8 cellular contexts compared by ENCODE assay signal in the genomic region with DNA sequence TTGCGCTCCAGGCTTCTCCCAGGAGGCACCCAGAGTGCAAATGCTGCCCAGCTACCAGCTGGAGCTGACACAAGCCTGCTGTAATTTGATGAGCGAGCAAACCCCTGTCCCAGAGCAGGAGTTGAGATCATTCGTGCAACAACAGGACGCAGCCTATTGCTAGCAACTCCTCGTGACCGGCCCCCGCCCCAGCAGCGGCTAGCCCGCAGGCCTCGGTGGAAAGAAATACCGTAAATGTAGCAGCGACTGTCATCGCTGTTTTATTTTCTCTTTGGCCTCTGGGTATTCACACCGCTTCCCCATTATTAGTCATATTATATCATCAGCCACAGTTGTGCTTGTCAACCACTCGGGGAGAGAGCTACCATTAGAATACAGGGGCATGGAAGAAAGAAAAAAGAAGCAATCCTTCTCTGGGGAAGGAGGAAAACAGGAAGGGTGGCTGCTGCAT. TPM values are rescaled to one million over a fixed set of nuclear protein-coding genes. Genes with fewer than 3 reads are reported as not detected.
DNase-seq lines count a peak whose midpoint lies in the region; ATAC-seq and TF ChIP-seq lines count a peak whose summit lies in the region.

No MANE protein-coding gene starts in this region.

- ATAC-seq in CD8-positive, alpha-beta T cell = peak; percentile 31
- ATAC-seq in PC-3 (peak; percentile 77), WTC11 (no peak)

- H3K9ac ChIP-seq in PC-3 (ENCODE audit: low read length) = peak overlapping the region; percentile 77
- H3K9ac ChIP-seq in neural cell (ENCODE audit: low read length) = peak overlapping the region; percentile 58
- H3K9ac ChIP-seq in Karpas-422 (ENCODE audit: low read length) = no peak overlapping the region

- H3K36me3 Mint-ChIP-seq in CD8-positive, alpha-beta T cell = no peaks in the 10 kb centered on the region
- no peaks in the 10 kb centered on the region for H3K36me3 Mint-ChIP-seq in WTC11

- no peak overlapping the region for H3K4me3 Mint-ChIP-seq in CD8-positive, alpha-beta T cell
- no peak overlapping the region for H3K4me3 Mint-ChIP-seq in WTC11

- H4K20me1 ChIP-seq in PC-3 (ENCODE audit: low read length) (no peaks in the 10 kb centered on the region), neural cell (ENCODE audit: insufficient read depth) (no peaks in the 10 kb centered on the region), Karpas-422 (ENCODE audit: insufficient read depth, low read depth, low read length) (no peaks in the 10 kb centered on the region)

- CTCF ChIA-PET in CD8-positive, alpha-beta T cell (lab: Charles Lee) = interaction anchor here (1.3 kb wide), 1 partner anchor 34 kb away, joined by 4 read pairs; no protein-coding TSS in a partner anchor
- CTCF ChIA-PET in PC-3 (lab: Charles Lee) = no interaction called here
- CTCF ChIA-PET in WTC11 (lab: Charles Lee) = no interaction called here

- H3K9me3 Mint-ChIP-seq in CD8-positive, alpha-beta T cell = no peaks in the 10 kb centered on the region
- peaks cover 4% of the 10 kb centered on the region for H3K9me3 Mint-ChIP-seq in WTC11

- H3K79me2 ChIP-seq in PC-3 (ENCODE audit: low read length) = no peaks in the 10 kb centered on the region
- H3K79me2 ChIP-seq in neural cell (replicated peaks; ENCODE audit: insufficient read depth, low read length) = no peaks in the 10 kb centered on the region
- H3K79me2 ChIP-seq in Karpas-422 (ENCODE audit: low read length) = no peaks in the 10 kb centered on the region

- H2AFZ ChIP-seq in PC-3 (ENCODE audit: low read length) = peak overlapping the region; percentile 40
- H2AFZ ChIP-seq in neural cell (ENCODE audit: low read depth, low read length) = peak overlapping the region; percentile 41
- no peak overlapping the region for H2AFZ ChIP-seq in Karpas-422 (ENCODE audit: low read length)

- no peaks in the 10 kb centered on the region for H3F3A ChIP-seq in PC-3 (ENCODE audit: low read length, unreplicated experiment)
- peaks cover 5% of the 10 kb centered on the region for H3F3A ChIP-seq in neural cell (ENCODE audit: insufficient read depth, low read length, poor library complexity, severe bottlenecking)

- no peak overlapping the region for H3K4me3 ChIP-seq in CD8-positive, alpha-beta T cell (ENCODE audit: low read depth, low read length)
- H3K4me3 ChIP-seq in PC-3 (ENCODE audit: low read length) = peak overlapping the region; percentile 46
- peak overlapping the region; percentile 50 for H3K4me3 ChIP-seq in neural cell (ENCODE audit: low read length)
- no peak overlapping the region for H3K4me3 ChIP-seq in H7 (ENCODE audit: insufficient read depth, low read depth, low read length)
- no peak overlapping the region for H3K4me3 ChIP-seq in Karpas-422 (ENCODE audit: low read length)

- peak in 5 of 7 experiments; percentile 1 to 51 (median 13) for DNase-seq in CD8-positive, alpha-beta T cell
- DNase-seq in PC-3 = peak; percentile 75
- peak; percentile 9 for DNase-seq in central memory CD4-positive, alpha-beta T cell
- DNase-seq in H7 = no peak
- no peak for DNase-seq in WTC11 (ENCODE audit: low spot score)
- DNase-seq in cortex of kidney (lab: John Stamatoyannopoulos, UW) = no peak
- DNase-seq in Karpas-422 = no peak

- intact Hi-C loops in CD8-positive, alpha-beta T cell (cut with DNase I, micrococcal nuclease) = no loop called here
- intact Hi-C loops in PC-3 (cut with micrococcal nuclease) = no loop called here

- H3K27ac Mint-ChIP-seq in CD8-positive, alpha-beta T cell = peak overlapping the region; percentile 82
- H3K27ac Mint-ChIP-seq in WTC11 = no peak overlapping the region; the same call in 1 of the 2 replicates

- TF ChIP-seq CTCF in CD8-positive, alpha-beta T cell (IDR thresholded peaks at IDR 0.05) = no peak
- no peak for TF ChIP-seq CTCF in PC-3 (conservative IDR thresholded peaks at IDR 0.05; ENCODE audit: low read depth, low read length)
- no peak for TF ChIP-seq CTCF in neural cell (IDR thresholded peaks at IDR 0.05; ENCODE audit: poor library complexity, severe bottlenecking)
- TF ChIP-seq CTCF in WTC11 (IDR thresholded peaks at IDR 0.05) = no peak

- H3K27me3 Mint-ChIP-seq in CD8-positive, alpha-beta T cell (ENCODE audit: low read depth) = peaks cover 4% of the 10 kb centered on the region
- peaks cover 3% of the 10 kb centered on the region; the same call in 1 of the 2 replicates for H3K27me3 Mint-ChIP-seq in WTC11 (ENCODE audit: low read depth)

- no peak for TF ChIP-seq RAD21 in neural cell (conservative IDR thresholded peaks at IDR 0.05)

- no peaks in the 10 kb centered on the region for H3K9me3 ChIP-seq in CD8-positive, alpha-beta T cell (ENCODE audit: low read length)
- H3K9me3 ChIP-seq in PC-3 (ENCODE audit: low read length) = no peaks in the 10 kb centered on the region
- no peaks in the 10 kb centered on the region for H3K9me3 ChIP-seq in neural cell (ENCODE audit: low read length)
- no peaks in the 10 kb centered on the region for H3K9me3 ChIP-seq in Karpas-422 (ENCODE audit: low read length)

- POLR2A ChIA-PET in CD8-positive, alpha-beta T cell (lab: Charles Lee) = no interaction called here
- POLR2A ChIA-PET in PC-3 (lab: Charles Lee; ENCODE audit: unreplicated experiment) (interaction anchor here (0.6 kb wide), 1 partner anchor 361 kb away, joined by 4 read pairs; no protein-coding TSS in a partner anchor), WTC11 (lab: Charles Lee) (no interaction called here)

- no peak overlapping the region for H3K27ac ChIP-seq in CD8-positive, alpha-beta T cell (ENCODE audit: low read depth, low read length)
- peak overlapping the region; percentile 91 for H3K27ac ChIP-seq in PC-3 (ENCODE audit: low read length)
- peak overlapping the region; percentile 87 for H3K27ac ChIP-seq in neural cell (ENCODE audit: low read length)
- H3K27ac ChIP-seq in Karpas-422 (ENCODE audit: low read length) = no peak overlapping the region

- peak overlapping the region; percentile 83 for H3K4me2 ChIP-seq in PC-3 (ENCODE audit: low read length)
- H3K4me2 ChIP-seq in neural cell (ENCODE audit: low read length) = peak overlapping the region; percentile 48
- no peak overlapping the region for H3K4me2 ChIP-seq in Karpas-422 (ENCODE audit: low read depth, low read length, poor library complexity, severe bottlenecking)

- no TSS peak for BruUV-seq in PC-3 (replicated peaks; lab: Mats Ljungman, UMichigan)

- TF ChIP-seq EP300 in neural cell (conservative IDR thresholded peaks at IDR 0.05; ENCODE audit: poor library complexity, severe bottlenecking) = peak; percentile 18

- H3K4me1 ChIP-seq in CD8-positive, alpha-beta T cell (ENCODE audit: insufficient read depth, low read length) = peaks cover 9% of the 10 kb centered on the region
- H3K4me1 ChIP-seq in PC-3 (ENCODE audit: insufficient read depth, low read length) (peaks cover 33% of the 10 kb centered on the region), Karpas-422 (ENCODE audit: low read length) (no peaks in the 10 kb centered on the region)

- peaks cover 13% of the 10 kb centered on the region for H3K4me1 Mint-ChIP-seq in CD8-positive, alpha-beta T cell (ENCODE audit: low read depth)
- H3K4me1 Mint-ChIP-seq in WTC11 = no peaks in the 10 kb centered on the region

- H3K9me2 ChIP-seq in PC-3 (replicated peaks; ENCODE audit: low read length) = no peaks in the 10 kb centered on the region
- no peaks in the 10 kb centered on the region for H3K9me2 ChIP-seq in neural cell (ENCODE audit: insufficient read depth, low read length)
- no peaks in the 10 kb centered on the region for H3K9me2 ChIP-seq in Karpas-422 (replicated peaks; ENCODE audit: insufficient read depth, low read length)

- H3K27me3 ChIP-seq in CD8-positive, alpha-beta T cell (ENCODE audit: insufficient read depth, low read length) = no peaks in the 10 kb centered on the region
- H3K27me3 ChIP-seq in PC-3 (ENCODE audit: low read length) = no peaks in the 10 kb centered on the region
- no peaks in the 10 kb centered on the region for H3K27me3 ChIP-seq in neural cell (ENCODE audit: insufficient read depth, low read depth, low read length)
- no peaks in the 10 kb centered on the region for H3K27me3 ChIP-seq in H7 (ENCODE audit: control insufficient read depth, insufficient read depth, low read length)
- no peaks in the 10 kb centered on the region for H3K27me3 ChIP-seq in Karpas-422 (ENCODE audit: low read length)

- no peaks in the 10 kb centered on the region for H3K36me3 ChIP-seq in CD8-positive, alpha-beta T cell (ENCODE audit: insufficient read depth, low read length)
- H3K36me3 ChIP-seq in PC-3 (ENCODE audit: low read depth, low read length) (no peaks in the 10 kb centered on the region), neural cell (ENCODE audit: insufficient read depth, low read length) (no peaks in the 10 kb centered on the region), H7 (replicated peaks; ENCODE audit: control insufficient read depth, insufficient read depth, low read length) (no peaks in the 10 kb centered on the region), Karpas-422 (ENCODE audit: insufficient read depth, low read length) (no peaks in the 10 kb centered on the region)

TF ChIP-seq in neural cell, 6 proteins besides CTCF, POLR2A, EP300 and RAD21 (continues in another document):
- TF ChIP-seq POLR2AphosphoS5 (IDR thresholded peaks at IDR 0.05) = peak; percentile 57

TF ChIP-seq in WTC11, 78 proteins besides CTCF, POLR2A, EP300 and RAD21 (continues in another document):
- no peak for TF ChIP-seq PRRX2 (CRISPR knock-in tag; IDR thresholded peaks at IDR 0.05)
- TF ChIP-seq, protein P1, sequence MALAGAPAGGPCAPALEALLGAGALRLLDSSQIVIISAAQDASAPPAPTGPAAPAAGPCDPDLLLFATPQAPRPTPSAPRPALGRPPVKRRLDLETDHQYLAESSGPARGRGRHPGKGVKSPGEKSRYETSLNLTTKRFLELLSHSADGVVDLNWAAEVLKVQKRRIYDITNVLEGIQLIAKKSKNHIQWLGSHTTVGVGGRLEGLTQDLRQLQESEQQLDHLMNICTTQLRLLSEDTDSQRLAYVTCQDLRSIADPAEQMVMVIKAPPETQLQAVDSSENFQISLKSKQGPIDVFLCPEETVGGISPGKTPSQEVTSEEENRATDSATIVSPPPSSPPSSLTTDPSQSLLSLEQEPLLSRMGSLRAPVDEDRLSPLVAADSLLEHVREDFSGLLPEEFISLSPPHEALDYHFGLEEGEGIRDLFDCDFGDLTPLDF (CRISPR knock-in tag; IDR thresholded peaks at IDR 0.05) = no peak
- TF ChIP-seq SMAD4 (CRISPR knock-in tag; IDR thresholded peaks at IDR 0.05) = no peak
- no peak for TF ChIP-seq KAT7 (CRISPR knock-in tag; IDR thresholded peaks at IDR 0.05; ENCODE audit: borderline replicate concordance)
- TF ChIP-seq, protein P2, sequence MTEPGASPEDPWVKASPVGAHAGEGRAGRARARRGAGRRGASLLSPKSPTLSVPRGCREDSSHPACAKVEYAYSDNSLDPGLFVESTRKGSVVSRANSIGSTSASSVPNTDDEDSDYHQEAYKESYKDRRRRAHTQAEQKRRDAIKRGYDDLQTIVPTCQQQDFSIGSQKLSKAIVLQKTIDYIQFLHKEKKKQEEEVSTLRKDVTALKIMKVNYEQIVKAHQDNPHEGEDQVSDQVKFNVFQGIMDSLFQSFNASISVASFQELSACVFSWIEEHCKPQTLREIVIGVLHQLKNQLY (CRISPR knock-in tag; IDR thresholded peaks at IDR 0.05) = no peak

RNA-seq across cellular contexts. Expression of gene ATXN10, which starts 59.2 kb away (rescaled TPM):
- 10 to 100 TPM; 35.4 to 37.7 TPM for total RNA-seq in CD8-positive, alpha-beta T cell
- total RNA-seq in PC-3 (2014; rRNA removed) (40.6 and 56.3 TPM in 2 replicates), WTC11 (2021) (185 to 194 TPM (median 189 TPM) in 3 replicates)
- 282 and 321 TPM in 2 replicates for polyA plus RNA-seq in neural cell
- 225 and 247 TPM in 2 replicates for polyA minus RNA-seq in neural cell
- total RNA-seq in H7 (2014; rRNA removed; shearing (Covaris generic)) = 62.7 and 65.8 TPM in 2 replicates
- total RNA-seq in Karpas-422 (2014; rRNA removed; shearing (Covaris generic); ENCODE audit: low replicate concordance) = 112 and 210 TPM in 2 replicates

Comparison
In these comparisons a context has a peak if more than half of its experiments do, and no peak if none do; other contexts are left out.
1. DNase-seq: peak in CD8-positive, alpha-beta T cell (5 of 7), PC-3 (single experiment) and central memory CD4-positive, alpha-beta T cell (single experiment); none in H7 (single experiment), WTC11 (single experiment), cortex of kidney (single experiment) and Karpas-422 (single experiment).
2. H3K27ac ChIP-seq: peak in PC-3 (single experiment) and neural cell (single experiment); none in CD8-positive, alpha-beta T cell (single experiment) and Karpas-422 (single experiment).
3. H3K4me3 ChIP-seq: peak in PC-3 (single experiment) and neural cell (single experiment); none in CD8-positive, alpha-beta T cell (single experiment), H7 (single experiment) and Karpas-422 (single experiment).